ENCODE assay signal across 22 cellular contexts in the genomic region with DNA sequence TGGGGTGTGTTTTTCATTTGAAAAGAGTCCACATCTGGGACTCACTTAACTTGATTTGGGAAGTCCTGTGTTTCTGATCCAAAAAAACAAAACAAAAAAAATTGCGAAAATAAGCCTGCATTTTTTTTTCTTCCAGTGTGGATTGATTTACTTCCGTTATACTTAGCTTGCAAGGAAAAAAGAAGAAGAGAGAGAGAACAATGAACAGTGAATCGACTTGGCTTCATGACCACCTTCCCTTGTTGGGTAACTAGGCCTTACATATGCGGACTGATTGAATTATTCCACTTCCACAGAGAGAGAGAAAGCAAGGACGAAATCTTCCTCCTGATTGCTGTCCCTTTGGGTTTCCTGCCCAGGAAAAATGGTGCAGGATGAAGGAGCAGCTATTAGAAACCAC.
"Had no signal": no experiment of that assay in that cellular context is flagged by ENCODE, and none has a peak within 500 bp of the region (broad histone marks: within the 10 kb centered on the region; RNA-seq: fewer than 3 reads in every experiment).

No MANE protein-coding gene starts in this region.

- H3K27me3 ChIP-seq: foreskin keratinocyte, right atrium auricular region, testis, upper lobe of right lung had no signal

- H3K9me3 Mint-ChIP-seq: stimulated activated naive CD8-positive, alpha-beta T cell treated with anti-CD3 and anti-CD28 coated beads, Interleukin-15, Interleukin-2, amounts not matched to agents 100 ng/mL and 50 ng/mL, for 24 hours had no signal

- H3K4me3 Mint-ChIP-seq: activated CD4-positive, alpha-beta T cell treated with anti-CD3 and anti-CD28 coated beads, Interleukin-2, amount 10 ng/mL, durations not matched to agents 24 days and 14 days; activated CD8-positive, alpha-beta T cell treated with anti-CD3 and anti-CD28 coated beads, Interleukin-2, amount 10 ng/mL, durations not matched to agents 7 days and 5 days; activated naive CD4-positive, alpha-beta T cell treated with anti-CD3 and anti-CD28 coated beads, Interleukin-2, amount 10 ng/mL, durations not matched to agents 7 days and 5 days; activated naive CD8-positive, alpha-beta T cell treated with anti-CD3 and anti-CD28 coated beads, Interleukin-2, amount 50 U/mL, for 24 hours; activated T-cell treated with anti-CD3 and anti-CD28 coated beads, Interleukin-2, amount 50 U/mL, for 24 hours; neural crest cell; stimulated activated naive CD8-positive, alpha-beta T cell treated with anti-CD3 and anti-CD28 coated beads, Interleukin-15, Interleukin-2, amounts not matched to agents 100 ng/mL and 50 ng/mL, for 24 hours had no signal

- H3K4me3 ChIP-seq: lower lobe of right lung, prostate gland, right atrium auricular region, testis, upper lobe of right lung had no signal

- H3K36me3 ChIP-seq: lower lobe of right lung, prostate gland, right atrium auricular region, upper lobe of right lung had no signal

- H3K4me1 Mint-ChIP-seq: activated CD4-positive, alpha-beta T cell treated with anti-CD3 and anti-CD28 coated beads, Interleukin-2, amount 10 ng/mL, durations not matched to agents 24 days and 14 days; activated naive CD4-positive, alpha-beta T cell treated with anti-CD3 and anti-CD28 coated beads, Interleukin-2, amount 10 ng/mL, durations not matched to agents 7 days and 5 days; activated naive CD8-positive, alpha-beta T cell treated with anti-CD3 and anti-CD28 coated beads, Interleukin-2, amount 50 U/mL, for 24 hours; neural crest cell had no signal

- H3K36me3 Mint-ChIP-seq: activated naive CD4-positive, alpha-beta T cell treated with anti-CD3 and anti-CD28 coated beads, Interleukin-2, amount 10 ng/mL, durations not matched to agents 7 days and 5 days had no signal

- H3K9me3 ChIP-seq: lower lobe of right lung, prostate gland, testis, upper lobe of right lung had no signal

- H3K27ac Mint-ChIP-seq: activated CD4-positive, alpha-beta T cell treated with anti-CD3 and anti-CD28 coated beads, Interleukin-2, amount 10 ng/mL, durations not matched to agents 24 days and 14 days; activated CD8-positive, alpha-beta T cell treated with anti-CD3 and anti-CD28 coated beads, Interleukin-2, amount 10 ng/mL, durations not matched to agents 7 days and 5 days; activated naive CD4-positive, alpha-beta T cell treated with anti-CD3 and anti-CD28 coated beads, Interleukin-2, amount 10 ng/mL, durations not matched to agents 7 days and 5 days; activated naive CD8-positive, alpha-beta T cell treated with anti-CD3 and anti-CD28 coated beads, Interleukin-2, amount 50 U/mL, for 24 hours; activated T-cell treated with anti-CD3 and anti-CD28 coated beads, Interleukin-2, amount 50 U/mL, for 24 hours; stimulated activated naive CD8-positive, alpha-beta T cell treated with anti-CD3 and anti-CD28 coated beads, Interleukin-15, Interleukin-2, amounts not matched to agents 100 ng/mL and 50 ng/mL, for 24 hours had no signal

- H3K27ac ChIP-seq: foreskin keratinocyte, lower lobe of right lung, prostate gland, right atrium auricular region, testis, upper lobe of right lung had no signal

- DNase-seq: activated CD4-positive, alpha-beta T cell treated with anti-CD3 and anti-CD28 coated beads, Interleukin-2, amount 10 ng/mL, durations not matched to agents 24 days and 14 days; activated CD8-positive, alpha-beta T cell treated with anti-CD3 and anti-CD28 coated beads, Interleukin-2, amount 10 ng/mL, durations not matched to agents 7 days and 5 days; activated effector memory CD4-positive, alpha-beta T cell treated with Interleukin-2 at 50 U/mL for 16 hours; activated naive CD4-positive, alpha-beta T cell treated with anti-CD3 and anti-CD28 coated beads, Interleukin-2, amount 10 ng/mL, durations not matched to agents 7 days and 5 days; activated naive CD8-positive, alpha-beta T cell treated with anti-CD3 and anti-CD28 coated beads, Interleukin-2, amount 50 U/mL, for 24 hours; activated T-cell treated with anti-CD3 and anti-CD28 coated beads, Interleukin-2, amount 50 U/mL, for 24 hours; cerebellar nuclear complex; effector CD4-positive, alpha-beta T cell; foreskin keratinocyte; glutamatergic neuron; hypothalamus; islet precursor cell; left colon; lower lobe of right lung; midbrain; T1000; testis; upper lobe of right lung had no signal

- H3K27me3 Mint-ChIP-seq: activated CD4-positive, alpha-beta T cell treated with anti-CD3 and anti-CD28 coated beads, Interleukin-2, amount 10 ng/mL, durations not matched to agents 24 days and 14 days; activated naive CD4-positive, alpha-beta T cell treated with anti-CD3 and anti-CD28 coated beads, Interleukin-2, amount 10 ng/mL, durations not matched to agents 7 days and 5 days; activated naive CD8-positive, alpha-beta T cell treated with anti-CD3 and anti-CD28 coated beads, Interleukin-2, amount 50 U/mL, for 24 hours; activated T-cell treated with anti-CD3 and anti-CD28 coated beads, Interleukin-2, amount 50 U/mL, for 24 hours; stimulated activated naive CD8-positive, alpha-beta T cell treated with anti-CD3 and anti-CD28 coated beads, Interleukin-15, Interleukin-2, amounts not matched to agents 100 ng/mL and 50 ng/mL, for 24 hours had no signal

- H3K4me1 ChIP-seq: foreskin keratinocyte, lower lobe of right lung, right atrium auricular region, testis, upper lobe of right lung had no signal
